In genomic region chr2:37892436-37893114, GRCh38 we compare ENCODE assay signal across 9 cellular contexts.
DNase-seq lines count a peak whose midpoint lies in the region; ATAC-seq and TF ChIP-seq lines count a peak whose summit lies in the region.
"Had no signal": no experiment of that assay in that cellular context is flagged by ENCODE, and none has a peak within 500 bp of the region (broad histone marks: within the 10 kb centered on the region; RNA-seq: fewer than 3 reads in every experiment).

No MANE protein-coding gene starts in this region.

- H3K4me2 ChIP-seq in DOHH2 (ENCODE audit: low read length) = peak overlapping the region; percentile 57

- TF ChIP-seq CTCF in DOHH2 (IDR thresholded peaks at IDR 0.05; ENCODE audit: low read depth, low read length, poor library complexity, severe bottlenecking) (no peak), GM20000 (IDR thresholded peaks at IDR 0.05; ENCODE audit: extremely low read depth, missing control alignments) (no peak)

- ATAC-seq in HG03520 (IDR thresholded peaks at IDR 0.05; ENCODE audit: unreplicated experiment) = peak; percentile 71

- H3K4me1 ChIP-seq in DOHH2 (ENCODE audit: control insufficient read depth, low read length) = peaks cover 25% of the 10 kb centered on the region

- no peaks in the 10 kb centered on the region for H4K20me1 ChIP-seq in DOHH2 (ENCODE audit: control insufficient read depth, insufficient read depth, low read depth, low read length)

- H3K27ac ChIP-seq in DOHH2 (ENCODE audit: low read depth, low read length) = peak overlapping the region; percentile 58

- H3K27ac Mint-ChIP-seq in activated naive CD8-positive, alpha-beta T cell = peak overlapping the region; percentile 25

- H3K27me3 Mint-ChIP-seq in activated naive CD8-positive, alpha-beta T cell = peaks cover 5% of the 10 kb centered on the region

- H3F3A ChIP-seq in DOHH2 (ENCODE audit: control insufficient read depth, insufficient read depth) = 0 out of 2 replicates have a peak, but pooled peaks cover 3% of the 10 kb centered on the region

- peak; percentile 54 for DNase-seq in GM20000 (ENCODE audit: low spot score)
- no peak for DNase-seq in activated gamma-delta T cell treated with Interleukin-2 at 50 U/mL for 16 hours
- DNase-seq in NCI-H748 treated with DMSO at 0.1 percent for 48 hours (lab: John Stamatoyannopoulos, UW) = no peak
- no peak for DNase-seq in NCI-H2107 (lab: John Stamatoyannopoulos, UW)
- no peak for DNase-seq in D341Med (ENCODE audit: low spot score)
- DNase-seq: left cardiac atrium had no signal

- H3K9me3 Mint-ChIP-seq in activated naive CD8-positive, alpha-beta T cell (ENCODE audit: low read depth) = no peaks in the 10 kb centered on the region

- H3K4me3 ChIP-seq in DOHH2 (ENCODE audit: low read length) = peak overlapping the region; percentile 21

- no peaks in the 10 kb centered on the region for H3K36me3 ChIP-seq in DOHH2 (ENCODE audit: control insufficient read depth, low read length)

- H3K4me1 Mint-ChIP-seq in activated naive CD8-positive, alpha-beta T cell (ENCODE audit: low read depth) = peaks cover 35% of the 10 kb centered on the region

- no peaks in the 10 kb centered on the region for H3K9me3 ChIP-seq in DOHH2 (ENCODE audit: control insufficient read depth, insufficient read depth, low read length)

- no peaks in the 10 kb centered on the region for H3K79me2 ChIP-seq in DOHH2 (ENCODE audit: control insufficient read depth, low read length)

- H3K9me2 ChIP-seq in DOHH2 (replicated peaks; ENCODE audit: control insufficient read depth, low read length) = no peaks in the 10 kb centered on the region

- H3K36me3 Mint-ChIP-seq in activated naive CD8-positive, alpha-beta T cell = no peaks in the 10 kb centered on the region

- H3K27me3 ChIP-seq in DOHH2 (ENCODE audit: control insufficient read depth, low read length) = no peaks in the 10 kb centered on the region

- peak overlapping the region; percentile 44 for H3K4me3 Mint-ChIP-seq in activated naive CD8-positive, alpha-beta T cell
